In genomic region chr11:120257346-120257745, GRCh38 we compare ENCODE assay signal across 1 cellular context.
A peak's percentile ranks its signal among the peaks of the same experiment; 100 is the strongest.
TF ChIP-seq lines count a peak whose summit lies in the region.

No MANE protein-coding gene starts in this region.

TF ChIP-seq in HepG2, 621 proteins besides CTCF, POLR2A, EP300 and RAD21:
- 0 out of 2 replicates have a peak, but pooled peaks have one; percentile 47 for TF ChIP-seq CREB1 (IDR thresholded peaks at IDR 0.05)
- TF ChIP-seq CREB1 (CRISPR knock-in tag; IDR thresholded peaks at IDR 0.05) = no peak
- TF ChIP-seq, protein P1, sequence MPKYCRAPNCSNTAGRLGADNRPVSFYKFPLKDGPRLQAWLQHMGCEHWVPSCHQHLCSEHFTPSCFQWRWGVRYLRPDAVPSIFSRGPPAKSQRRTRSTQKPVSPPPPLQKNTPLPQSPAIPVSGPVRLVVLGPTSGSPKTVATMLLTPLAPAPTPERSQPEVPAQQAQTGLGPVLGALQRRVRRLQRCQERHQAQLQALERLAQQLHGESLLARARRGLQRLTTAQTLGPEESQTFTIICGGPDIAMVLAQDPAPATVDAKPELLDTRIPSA (CRISPR knock-in tag; IDR thresholded peaks at IDR 0.05; ENCODE audit: borderline replicate concordance) = no peak
